In the genomic region with DNA sequence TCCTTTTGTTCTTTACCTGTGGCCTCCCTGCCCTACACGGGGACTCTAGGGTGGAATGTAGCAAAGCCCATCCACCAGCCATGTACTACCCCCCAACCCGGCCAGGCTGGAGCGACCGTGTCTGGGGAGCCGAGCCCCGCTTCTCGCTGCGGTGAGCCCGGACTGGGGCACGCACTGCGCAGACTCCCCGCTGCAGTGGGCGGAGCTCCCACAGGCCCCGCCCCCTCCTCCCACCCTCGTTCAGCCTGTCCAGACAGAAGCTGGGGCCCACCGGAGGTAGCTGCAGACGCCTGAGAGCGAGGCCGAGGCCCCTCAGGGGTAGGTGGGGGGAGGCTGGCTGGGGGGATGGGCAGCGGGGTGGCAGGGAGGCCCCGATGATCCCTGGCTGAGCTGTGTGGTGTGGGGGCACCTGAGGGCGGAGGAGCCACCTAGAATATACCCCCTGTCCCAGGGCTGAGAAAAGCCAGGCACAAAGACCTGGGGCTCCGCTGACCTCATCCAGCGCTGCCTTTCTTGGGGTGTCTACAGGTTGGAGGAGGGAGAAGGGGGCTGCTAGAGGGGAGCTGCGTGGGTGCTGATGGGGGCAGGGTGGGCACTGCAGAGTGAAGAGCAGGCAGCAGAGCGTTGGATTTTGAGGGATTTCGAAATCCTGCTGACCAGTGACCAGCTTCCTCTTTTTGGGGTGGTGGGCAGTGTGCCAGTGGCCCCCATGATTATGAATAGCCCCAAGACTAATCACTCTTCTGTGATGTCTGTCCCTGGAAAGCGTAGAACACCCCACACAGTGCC, we compare ENCODE assay signal across 8 cellular contexts. TPM values are rescaled to one million over a fixed set of nuclear protein-coding genes. Genes with fewer than 3 reads are reported as not detected.
DNase-seq lines count a peak whose midpoint lies in the region; ATAC-seq and TF ChIP-seq lines count a peak whose summit lies in the region.

No MANE protein-coding gene starts in this region.

- peak overlapping the region; percentile 31 for H3K4me3 ChIP-seq in GM08714 (ENCODE audit: low read length)
- H3K4me3 ChIP-seq in tibial artery, result peak overlapping the region; percentile 34 to 46

- CTCF ChIA-PET in activated naive CD4-positive, alpha-beta T cell treated with anti-CD3 and anti-CD28 coated beads for 36 hours (lab: Charles Lee), result interaction anchor here (0.7 kb wide), 1 partner anchor 269 kb away, joined by 3 read pairs; no protein-coding TSS in a partner anchor

- ATAC-seq in GM18517 (IDR thresholded peaks at IDR 0.05; ENCODE audit: unreplicated experiment), result no peak

- H3K36me3 Mint-ChIP-seq in activated naive CD4-positive, alpha-beta T cell treated with anti-CD3 and anti-CD28 coated beads for 36 hours (ENCODE audit: low read depth), result peaks cover 3% of the 10 kb centered on the region

- peak overlapping the region; percentile 47 for H3K4me3 Mint-ChIP-seq in activated naive CD4-positive, alpha-beta T cell treated with anti-CD3 and anti-CD28 coated beads for 36 hours

- no peak overlapping the region for H3K27ac ChIP-seq in tibial artery

- H3K4me1 Mint-ChIP-seq in activated naive CD4-positive, alpha-beta T cell treated with anti-CD3 and anti-CD28 coated beads for 36 hours (ENCODE audit: low read depth), result peaks cover 7% of the 10 kb centered on the region

- H3K9me3 Mint-ChIP-seq in activated naive CD4-positive, alpha-beta T cell treated with anti-CD3 and anti-CD28 coated beads for 36 hours, result no peaks in the 10 kb centered on the region

- intact Hi-C loops in activated naive CD4-positive, alpha-beta T cell treated with anti-CD3 and anti-CD28 coated beads for 36 hours (cut with micrococcal nuclease), result no loop called here
- intact Hi-C loops in tibial artery (cut with DNase I; ENCODE audit: low total_unique reads), result no loop called here

- no peaks in the 10 kb centered on the region for H3K27me3 ChIP-seq in tibial artery

- no peak overlapping the region for H3K27ac Mint-ChIP-seq in activated naive CD4-positive, alpha-beta T cell treated with anti-CD3 and anti-CD28 coated beads for 36 hours

- DNase-seq in NCI-H526 (lab: John Stamatoyannopoulos, UW) (peak; percentile 14 to 81), germinal center (ENCODE audit: low spot score) (peak; percentile 90), occipital lobe (lab: John Stamatoyannopoulos, UW) (peak; percentile 78), tibial artery (peak; percentile 55 to 79), NCI-H1092 treated with DMSO at 0.1 percent for 48 hours (lab: John Stamatoyannopoulos, UW) (no peak)
- peak; percentile 37 for DNase-seq in activated naive CD4-positive, alpha-beta T cell treated with anti-CD3 and anti-CD28 coated beads for 36 hours

- no peaks in the 10 kb centered on the region for H3K9me3 ChIP-seq in tibial artery

- H3K4me1 ChIP-seq in tibial artery, result peaks cover 0 to 14% (median 9%) of the 10 kb centered on the region in 4 donors

- H3K36me3 ChIP-seq in tibial artery, result peaks cover 25 to 53% (median 46%) of the 10 kb centered on the region in 3 donors

- TF ChIP-seq CTCF in tibial artery (IDR thresholded peaks at IDR 0.05), result no peak

- no peaks in the 10 kb centered on the region for H3K27me3 Mint-ChIP-seq in activated naive CD4-positive, alpha-beta T cell treated with anti-CD3 and anti-CD28 coated beads for 36 hours (ENCODE audit: low read depth)

RNA-seq across cellular contexts. Expression of gene PLD3, which starts 17.3 kb away (rescaled TPM):
- total RNA-seq in activated naive CD4-positive, alpha-beta T cell treated with anti-CD3 and anti-CD28 coated beads for 36 hours, result 10 to 100 TPM; 57.6 to 58.2 TPM
- total RNA-seq in occipital lobe, result 108 TPM

RNA-seq across cellular contexts. Expression of gene C19orf47, which starts 17.6 kb away (rescaled TPM):
- 10 to 100 TPM; 13.5 to 14.6 TPM for total RNA-seq in activated naive CD4-positive, alpha-beta T cell treated with anti-CD3 and anti-CD28 coated beads for 36 hours
- 15.0 TPM for total RNA-seq in occipital lobe

RNA-seq across cellular contexts. Expression of gene HIPK4, which starts 24.2 kb away (rescaled TPM):
- total RNA-seq in activated naive CD4-positive, alpha-beta T cell treated with anti-CD3 and anti-CD28 coated beads for 36 hours, result not detected
- 0.16 TPM for total RNA-seq in occipital lobe

RNA-seq across cellular contexts. Expression of gene PRX, which starts 47.4 kb away (rescaled TPM):
- total RNA-seq in activated naive CD4-positive, alpha-beta T cell treated with anti-CD3 and anti-CD28 coated beads for 36 hours, result 1 to 10 TPM; 1.5 TPM
- 2.5 TPM for total RNA-seq in occipital lobe

RNA-seq across cellular contexts. Expression of gene SERTAD1, which starts 60.0 kb away (rescaled TPM):
- total RNA-seq in activated naive CD4-positive, alpha-beta T cell treated with anti-CD3 and anti-CD28 coated beads for 36 hours, result 1 to 10 TPM; 8.8 to 9.2 TPM
- 2.8 TPM for total RNA-seq in occipital lobe
